In the genomic region with DNA sequence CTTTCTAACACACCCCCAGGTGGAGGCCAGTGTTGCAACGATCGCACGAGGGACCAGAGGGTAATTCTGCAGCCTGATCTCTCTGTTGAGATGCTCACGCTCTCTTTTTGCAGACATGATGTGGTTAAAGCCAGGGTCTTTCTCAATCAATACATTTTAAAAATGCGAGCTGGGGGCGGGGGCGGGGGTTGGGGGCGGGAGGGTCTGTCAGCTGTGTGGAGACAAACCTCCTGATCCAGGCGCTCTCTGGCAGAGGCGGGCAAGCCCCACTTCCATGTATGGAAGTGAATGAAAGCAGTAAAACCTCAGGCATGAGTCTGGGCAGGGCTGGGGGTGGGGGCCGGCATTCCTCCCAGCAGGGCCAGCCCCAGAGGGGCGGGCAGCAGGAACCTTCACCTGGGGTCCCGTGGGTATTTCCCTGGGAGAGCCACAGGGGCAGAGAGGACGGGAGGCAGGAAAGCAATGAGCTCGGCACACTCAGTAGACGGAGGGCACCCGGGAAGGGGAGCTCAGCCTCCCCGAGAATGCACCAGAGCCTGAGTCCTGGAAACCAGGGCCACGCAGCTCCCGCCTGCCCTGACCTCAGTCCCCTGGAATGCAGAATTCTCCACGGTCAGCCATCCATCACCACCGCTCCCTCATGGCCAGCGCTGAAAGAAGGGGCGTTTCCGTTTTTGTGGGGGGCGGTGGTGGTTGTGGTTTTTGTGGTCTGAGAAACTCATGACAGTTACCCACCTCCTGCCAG, we compare ENCODE assay signal across 9 cellular contexts. TPM values are rescaled to one million over a fixed set of nuclear protein-coding genes. Genes with fewer than 3 reads are reported as not detected.
A peak's percentile ranks its signal among the peaks of the same experiment; 100 is the strongest.
DNase-seq lines count a peak whose midpoint lies in the region; ATAC-seq, FAIRE-seq and TF ChIP-seq lines count a peak whose summit lies in the region.
"Had no signal": no experiment of that assay in that cellular context is flagged by ENCODE, and none has a peak within 500 bp of the region (broad histone marks: within the 10 kb centered on the region; RNA-seq: fewer than 3 reads in every experiment).

No MANE protein-coding gene starts in this region.

- H3K27ac ChIP-seq in PC-3 (ENCODE audit: low read length) = no peak overlapping the region
- H3K27ac ChIP-seq in parathyroid adenoma = no peak overlapping the region

- H3K4me1 ChIP-seq in PC-3 (ENCODE audit: insufficient read depth, low read length) (no peaks in the 10 kb centered on the region; the same call in 1 of the 2 replicates), parathyroid adenoma (no peaks in the 10 kb centered on the region)

- H3K4me3 ChIP-seq in PC-3 (ENCODE audit: low read length) (peak overlapping the region; percentile 56), parathyroid adenoma (ENCODE audit: low read depth, low read length) (no peak overlapping the region)

- no TSS peak for BruUV-seq in PC-3 (replicated peaks; lab: Mats Ljungman, UMichigan)

- H3K9me2 ChIP-seq in PC-3 (replicated peaks; ENCODE audit: low read length) = no peaks in the 10 kb centered on the region

- ATAC-seq in PC-3 (peak; percentile 88), HG02798 (IDR thresholded peaks at IDR 0.05; ENCODE audit: poor library complexity, unreplicated experiment) (no peak)

- no peaks in the 10 kb centered on the region for H3F3A ChIP-seq in PC-3 (ENCODE audit: low read length, unreplicated experiment)

- no peak overlapping the region for H2AFZ ChIP-seq in PC-3 (ENCODE audit: low read length)
- peak overlapping the region; percentile 53 for H2AFZ ChIP-seq in parathyroid adenoma

- TF ChIP-seq CTCF in PC-3 (conservative IDR thresholded peaks at IDR 0.05; ENCODE audit: low read depth, low read length) (no peak), parathyroid adenoma (IDR thresholded peaks at IDR 0.05) (no peak)

- DNase-seq in PC-3 (peak; percentile 42), fibroblast of gingiva (ENCODE audit: low read depth) (peak; percentile 59), SKM-1 treated with dmso at 0.1 percent for 144 hours (lab: John Stamatoyannopoulos, UW; ENCODE audit: unreplicated experiment) (no peak), T-helper 1 cell (no peak)
- no peak for DNase-seq in activated effector memory CD4-positive, alpha-beta T cell treated with Interleukin-2 at 50 U/mL for 16 hours
- DNase-seq: NCI-H446 had no signal

- H3K9ac ChIP-seq in PC-3 (ENCODE audit: low read length) (no peak overlapping the region), parathyroid adenoma (no peak overlapping the region)

- peak overlapping the region; percentile 76 for H3K4me2 ChIP-seq in PC-3 (ENCODE audit: low read length)
- H3K4me2 ChIP-seq in parathyroid adenoma (ENCODE audit: low read length) = peak overlapping the region; percentile 46

- CTCF ChIA-PET in PC-3 (lab: Charles Lee) = no interaction called here

- H3K27me3 ChIP-seq in PC-3 (ENCODE audit: low read length) (no peaks in the 10 kb centered on the region), parathyroid adenoma (ENCODE audit: control insufficient read depth, insufficient read depth, low read length) (no peaks in the 10 kb centered on the region)

- H4K20me1 ChIP-seq in PC-3 (ENCODE audit: low read length) = no peaks in the 10 kb centered on the region

- H3K9me3 ChIP-seq in PC-3 (ENCODE audit: low read length) = no peaks in the 10 kb centered on the region
- H3K9me3 ChIP-seq in parathyroid adenoma (ENCODE audit: control insufficient read depth, low read length) = no peaks in the 10 kb centered on the region

- POLR2A ChIA-PET in PC-3 (lab: Charles Lee; ENCODE audit: unreplicated experiment) = interaction anchor here (0.7 kb wide), 1 partner anchor 21 kb away, joined by 3 read pairs; no protein-coding TSS in a partner anchor

- intact Hi-C loops in PC-3 (cut with micrococcal nuclease) = no loop called here

- H3K79me2 ChIP-seq in PC-3 (ENCODE audit: low read length) (no peaks in the 10 kb centered on the region), parathyroid adenoma (no peaks in the 10 kb centered on the region)

- H3K36me3 ChIP-seq in PC-3 (ENCODE audit: low read depth, low read length) (no peaks in the 10 kb centered on the region), parathyroid adenoma (ENCODE audit: control insufficient read depth, insufficient read depth, low read length) (no peaks in the 10 kb centered on the region)

- FAIRE-seq in G401.6 (lab: Jason Lieb, UNC) = peak; percentile 89

RNA-seq across cellular contexts. Expression of a gene that starts 28.0 kb away (rescaled TPM):
- 20.8 and 25.6 TPM in 2 replicates for total RNA-seq in PC-3 (2014; rRNA removed)

RNA-seq across cellular contexts. Expression of a gene that starts 45.4 kb away (rescaled TPM):
- 17.2 and 17.7 TPM in 2 replicates for total RNA-seq in PC-3 (2014; rRNA removed)

Comparison
In these comparisons a context has a peak if more than half of its experiments do, and no peak if none do; other contexts are left out.
1. DNase-seq: peak in PC-3 (single experiment) and fibroblast of gingiva (single experiment); none in activated effector memory CD4-positive, alpha-beta T cell treated with Interleukin-2 at 50 U/mL for 16 hours (single experiment), SKM-1 treated with dmso at 0.1 percent for 144 hours (single experiment) and T-helper 1 cell (0 of 5).